Comparison of ENCODE assay signal across 8 cellular contexts in genomic region chr14:58280954-58281787, GRCh38. TPM values are rescaled to one million over a fixed set of nuclear protein-coding genes. Genes with fewer than 3 reads are reported as not detected.
A peak's percentile ranks its signal among the peaks of the same experiment; 100 is the strongest.
DNase-seq lines count a peak whose midpoint lies in the region; ATAC-seq and TF ChIP-seq lines count a peak whose summit lies in the region.

No MANE protein-coding gene starts in this region.

- no peaks in the 10 kb centered on the region for H3K9me3 ChIP-seq in Loucy (ENCODE audit: insufficient read depth, low read depth, low read length)
- no peaks in the 10 kb centered on the region for H3K9me3 ChIP-seq in cardiac muscle cell (ENCODE audit: low read depth)

- H3K27ac ChIP-seq in cardiac muscle cell: peak overlapping the region; percentile 67

- no peaks in the 10 kb centered on the region; the same call in 1 of the 2 replicates for H3F3A ChIP-seq in Loucy (ENCODE audit: low read depth)

- peaks cover 68% of the 10 kb centered on the region; the same call in 1 of the 2 replicates for H3K36me3 ChIP-seq in Loucy (ENCODE audit: insufficient read depth, low read length)
- H3K36me3 ChIP-seq in cardiac muscle cell: peaks cover 20% of the 10 kb centered on the region

- TF ChIP-seq CTCF in AG10803 (conservative IDR thresholded peaks at IDR 0.05; ENCODE audit: low read length) (no peak), Loucy (conservative IDR thresholded peaks at IDR 0.05; ENCODE audit: low read length) (no peak), cardiac muscle cell (IDR thresholded peaks at IDR 0.05; ENCODE audit: low read depth, low read length) (no peak)

- peak overlapping the region; percentile 41 for H3K4me2 ChIP-seq in Loucy (ENCODE audit: low read depth, low read length, poor library complexity, severe bottlenecking)

- no peak overlapping the region for H3K4me3 ChIP-seq in AG10803 (ENCODE audit: low read length)
- H3K4me3 ChIP-seq in Loucy (ENCODE audit: low read length, poor library complexity, severe bottlenecking): no peak overlapping the region
- no peak overlapping the region for H3K4me3 ChIP-seq in cardiac muscle cell

- no peaks in the 10 kb centered on the region for H3K27me3 ChIP-seq in Loucy (ENCODE audit: insufficient read depth, low read length, poor library complexity, severe bottlenecking)
- H3K27me3 ChIP-seq in cardiac muscle cell: no peaks in the 10 kb centered on the region

- H3K79me2 ChIP-seq in Loucy (ENCODE audit: insufficient read depth, low read length): peaks cover 98% of the 10 kb centered on the region

- DNase-seq in AG10803 (ENCODE audit: low read depth): peak; percentile 90
- peak; percentile 99 for DNase-seq in amniotic epithelial cell (ENCODE audit: low read depth)
- DNase-seq in cardiac muscle cell (ENCODE audit: low read depth in 1 of 2, low spot score in 1 of 2): peak in 1 of 2 donors; percentile 95
- DNase-seq in retina: peak; percentile 39
- no peak for DNase-seq in NCI-H774 (lab: John Stamatoyannopoulos, UW)
- DNase-seq in cortex of kidney (lab: John Stamatoyannopoulos, UW): no peak

- H2AFZ ChIP-seq in Loucy (ENCODE audit: low read length): no peak overlapping the region

- no peaks in the 10 kb centered on the region for H3K9me2 ChIP-seq in Loucy (replicated peaks; ENCODE audit: low read depth, low read length)

- H3K4me1 ChIP-seq in Loucy (ENCODE audit: insufficient read depth, low read length, poor library complexity, severe bottlenecking): peaks cover 23% of the 10 kb centered on the region
- no peaks in the 10 kb centered on the region for H3K4me1 ChIP-seq in cardiac muscle cell (ENCODE audit: low read depth)

- no peak overlapping the region for H3K9ac ChIP-seq in Loucy (ENCODE audit: low read depth, low read length, poor library complexity, severe bottlenecking)

- peaks cover 72% of the 10 kb centered on the region for H4K20me1 ChIP-seq in Loucy (ENCODE audit: insufficient read depth, low read length, poor library complexity, severe bottlenecking)

- peak; percentile 81 for ATAC-seq in GM19351 (IDR thresholded peaks at IDR 0.05; ENCODE audit: unreplicated experiment)

RNA-seq across cellular contexts. Expression of gene ARID4A, which starts 17.2 kb away (rescaled TPM):
- total RNA-seq in cardiac muscle cell: 7.6 and 14.7 TPM in 2 replicates
- 27.0 and 30.7 TPM in 2 replicates for polyA plus RNA-seq in cardiac muscle cell

RNA-seq across cellular contexts. Expression of gene PSMA3, which starts 36.5 kb away (rescaled TPM):
- total RNA-seq in cardiac muscle cell: 74.0 and 102 TPM in 2 replicates
- polyA plus RNA-seq in cardiac muscle cell: 235 and 279 TPM in 2 replicates

Comparison
In these comparisons a context has a peak if more than half of its experiments do, and no peak if none do; other contexts are left out.
1. DNase-seq: peak in AG10803 (single experiment), amniotic epithelial cell (single experiment) and retina (single experiment); none in NCI-H774 (single experiment) and cortex of kidney (single experiment).